ENCODE assay signal across 6 cellular contexts in the genomic region with DNA sequence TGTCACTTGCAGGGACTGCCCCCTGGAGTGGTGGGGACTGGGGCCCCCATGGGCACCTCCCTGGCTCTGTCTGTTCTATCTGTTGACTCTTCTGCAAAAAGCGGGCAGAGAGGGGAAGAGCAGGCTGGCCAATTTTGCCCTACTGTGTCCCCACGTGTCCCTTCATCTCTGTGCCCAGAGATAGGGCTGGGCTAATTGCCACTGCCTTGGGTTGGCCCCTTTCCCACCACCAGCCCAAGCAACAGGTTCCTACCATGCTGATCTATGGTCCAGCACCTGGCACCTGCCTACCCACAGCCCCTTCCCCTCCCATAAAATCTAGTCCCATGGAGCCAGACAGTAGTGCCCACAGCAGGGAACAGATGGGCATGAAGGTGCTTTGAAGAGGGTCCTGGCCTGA. TPM values are rescaled to one million over a fixed set of nuclear protein-coding genes. Genes with fewer than 3 reads are reported as not detected.
A peak's percentile ranks its signal among the peaks of the same experiment; 100 is the strongest.
DNase-seq lines count a peak whose midpoint lies in the region; ATAC-seq and TF ChIP-seq lines count a peak whose summit lies in the region.
"Not testable (repeated sequence)": the region's sequence is repeated elsewhere in the genome, so short reads cannot be mapped to it uniquely, and the experiment has no call there.

No MANE protein-coding gene starts in this region.

- not testable (repeated sequence) for H3K9me3 Mint-ChIP-seq in type B pancreatic cell

- not testable (repeated sequence) for TF ChIP-seq CTCF in heart right ventricle (IDR thresholded peaks at IDR 0.05); type B pancreatic cell (conservative IDR thresholded peaks at IDR 0.05)

- WGBS in heart right ventricle, 2 donors, result 27 to 74% methylated on average over 2 of the region's 2 CpGs
- WGBS in right cardiac atrium, result 72% methylated on average over 2 of the region's 2 CpGs

- peaks cover 0 to 18% (median 5%) of the 10 kb centered on the region in 9 donors for H3K4me1 ChIP-seq in heart right ventricle
- H3K4me1 ChIP-seq in right cardiac atrium (ENCODE audit: control insufficient read depth, insufficient read depth, low read length), result not testable (repeated sequence)

- not testable (repeated sequence) for H3K36me3 Mint-ChIP-seq in type B pancreatic cell

- not testable (repeated sequence) for H3K9me3 ChIP-seq in heart right ventricle; right cardiac atrium (ENCODE audit: control insufficient read depth, low read length)

- H3K27ac ChIP-seq in heart right ventricle, result peak overlapping the region in 2 of 10 donors; percentile 9 to 23
- not testable (repeated sequence) for H3K27ac ChIP-seq in right cardiac atrium (ENCODE audit: low read length)

- not testable (repeated sequence) for H3K4me1 Mint-ChIP-seq in type B pancreatic cell (ENCODE audit: unreplicated experiment)

- H3K4me3 Mint-ChIP-seq in type B pancreatic cell, result not testable (repeated sequence)

- not testable (repeated sequence) for H3K27me3 ChIP-seq in heart right ventricle; right cardiac atrium (ENCODE audit: control insufficient read depth, insufficient read depth)

- not testable (repeated sequence) for H3K36me3 ChIP-seq in heart right ventricle

- intact Hi-C loops in Right ventricle myocardium inferior (cut with DNase I); heart right ventricle (cut with DNase I); right cardiac atrium (cut with DNase I); posterior vena cava (cut with DNase I): not testable (repeated sequence)

- H3K27me3 Mint-ChIP-seq in type B pancreatic cell, result not testable (repeated sequence)

- not testable (repeated sequence) for H3K27ac Mint-ChIP-seq in type B pancreatic cell

- ATAC-seq in Right ventricle myocardium inferior (peak; percentile 24), heart right ventricle (peak in 6 of 8 donors; percentile 9 to 63 (median 40))
- not testable (repeated sequence) for ATAC-seq in right cardiac atrium

- peak; percentile 9 for DNase-seq in activated T-cell treated with anti-CD3 and anti-CD28 coated beads, Interleukin-2, amount 50 U/mL, for 1 hour
- not testable (repeated sequence) for DNase-seq in Right ventricle myocardium inferior (ENCODE audit: missing footprints)
- DNase-seq in heart right ventricle, result peak in 1 of 2 donors; percentile 48
- DNase-seq in right cardiac atrium, result peak in 2 of 3 donors; percentile 46 to 58
- DNase-seq in posterior vena cava (ENCODE audit: low spot score), result peak; percentile 52
- peak; percentile 44 for DNase-seq in type B pancreatic cell (ENCODE audit: extremely low spot score, unreplicated experiment)

- not testable (repeated sequence) for H3K4me3 ChIP-seq in heart right ventricle; right cardiac atrium (ENCODE audit: low read length)

RNA-seq across cellular contexts. Expression of a gene that starts 14.3 kb away (rescaled TPM):
- total RNA-seq in Right ventricle myocardium inferior, result 0.14 TPM
- 1 to 10 TPM in 2 of 10 donors, under 1 TPM in 8; 0.34 to 2.6 (median 0.62) TPM for total RNA-seq in heart right ventricle
- 1 to 10 TPM in 1 of 2 donors, under 1 TPM in 1; 0.58 to 5.3 TPM for polyA plus RNA-seq in heart right ventricle
- 1 to 10 TPM in 1 of 4 donors, under 1 TPM in 2, not detected in 1; 0.21 to 1.4 (median 0.28) TPM for total RNA-seq in right cardiac atrium
- polyA plus RNA-seq in right cardiac atrium, result 0.72 TPM
- total RNA-seq in posterior vena cava, result 1 to 10 TPM in 1 of 2 donors, under 1 TPM in 1; 0.48 to 1.5 TPM
- 2.7 and 6.3 TPM in 2 replicates for total RNA-seq in type B pancreatic cell (ENCODE audit: low replicate concordance)
